Comparison of ENCODE assay signal across 22 cellular contexts in genomic region chr22:27163162-27164137, GRCh38.
"Had no signal": no experiment of that assay in that cellular context is flagged by ENCODE, and none has a peak within 500 bp of the region (broad histone marks: within the 10 kb centered on the region; RNA-seq: fewer than 3 reads in every experiment).

No MANE protein-coding gene starts in this region.

- DNase-seq: activated CD4-positive, alpha-beta memory T cell treated with anti-CD3 and anti-CD28 coated beads for 36 hours; activated CD4-positive, alpha-beta T cell treated with anti-CD3 and anti-CD28 coated beads, Interleukin-2, amount 10 ng/mL, durations not matched to agents 7 days and 5 days; activated CD4-positive, CD25-positive, alpha-beta regulatory T cell; activated CD8-positive, alpha-beta memory T cell treated with anti-CD3 and anti-CD28 coated beads for 24 hours; activated effector memory CD4-positive, alpha-beta T cell treated with anti-CD3 and anti-CD28 coated beads, Interleukin-2, amount 50 U/mL, for 16 hours; activated naive CD4-positive, alpha-beta T cell treated with Interleukin-2 at 50 U/mL for 16 hours; activated naive CD8-positive, alpha-beta T cell treated with anti-CD3 and anti-CD28 coated beads, Interleukin-2, amount 50 U/mL, for 24 hours; activated T-cell treated with anti-CD3 and anti-CD28 coated beads, Interleukin-2, amount 50 U/mL, for 4 hours; amniotic stem cell; body of pancreas; central memory CD4-positive, alpha-beta T cell; Karpas-422; NCI-H1048; NCI-H1417 treated with DMSO at 0.1 percent for 48 hours; NCI-H1694 treated with DMSO at 0.1 percent for 48 hours; NCI-H2029 treated with DMSO at 0.1 percent for 48 hours; NCI-H526; NK-92 treated with Interleukin-12 subunit alpha and Interleukin-12 subunit beta, amount 100 ng/mL, for 24 hours; OCI-M1; RPMI8226; SK-N-SH; T-helper 1 cell had no signal
